In genomic region chr22:23289130-23289503, GRCh38 we compare ENCODE assay signal across 17 cellular contexts.
DNase-seq lines count a peak whose midpoint lies in the region; ATAC-seq, FAIRE-seq and TF ChIP-seq lines count a peak whose summit lies in the region.
"Had no signal": no experiment of that assay in that cellular context is flagged by ENCODE, and none has a peak within 500 bp of the region (broad histone marks: within the 10 kb centered on the region; RNA-seq: fewer than 3 reads in every experiment).

No MANE protein-coding gene starts in this region.

- no peak for TF ChIP-seq EP300 in esophagus muscularis mucosa (IDR thresholded peaks at IDR 0.05)

- H3K9me3 ChIP-seq in T-helper 17 cell (ENCODE audit: control insufficient read depth, low read length, poor library complexity, severe bottlenecking) (no peaks in the 10 kb centered on the region), esophagus muscularis mucosa (no peaks in the 10 kb centered on the region), WERI-Rb-1 (ENCODE audit: severe bottlenecking) (no peaks in the 10 kb centered on the region)

- H3K27ac ChIP-seq in esophagus muscularis mucosa (replicated peaks in 1 of 4) (peak overlapping the region; percentile 52 to 87 (median 61)), WERI-Rb-1 (no peak overlapping the region)

- FAIRE-seq in D721Med (lab: Jason Lieb, UNC) = no peak
- FAIRE-seq: GM19239 had no signal

- peaks cover 38 to 100% (median 93%) of the 10 kb centered on the region in 4 donors for H3K36me3 ChIP-seq in esophagus muscularis mucosa
- peaks cover 88% of the 10 kb centered on the region for H3K36me3 ChIP-seq in WERI-Rb-1

- H3K27me3 Mint-ChIP-seq in T-helper 17 cell (no peaks in the 10 kb centered on the region), type B pancreatic cell (no peaks in the 10 kb centered on the region)

- DNase-seq in T-helper 17 cell (no peak), esophagus muscularis mucosa (ENCODE audit: extremely low spot score) (no peak), posterior vena cava (ENCODE audit: low spot score) (peak; percentile 64), type B pancreatic cell (ENCODE audit: extremely low spot score, unreplicated experiment) (no peak), WERI-Rb-1 (no peak), midbrain (lab: John Stamatoyannopoulos, UW) (no peak), D721Med (ENCODE audit: insufficient read length, low spot score) (no peak)
- DNase-seq: ACHN; DMS153; H7; NCI-H1436; NCI-H2029; NCI-H446 treated with DMSO at 0.1 percent for 48 hours; NK-92 treated with Interleukin-12 subunit alpha and Interleukin-12 subunit beta, amount 100 ng/mL, for 24 hours; SIG-M5 had no signal

- peak overlapping the region; percentile 34 for H3K27ac Mint-ChIP-seq in T-helper 17 cell
- peak overlapping the region; percentile 80 for H3K27ac Mint-ChIP-seq in type B pancreatic cell

- no peak for TF ChIP-seq POLR2A in esophagus muscularis mucosa (IDR thresholded peaks at IDR 0.05; ENCODE audit: low read depth)

- intact Hi-C loops in esophagus muscularis mucosa (cut with DNase I) (no loop called here), posterior vena cava (cut with DNase I) (no loop called here)

- no peaks in the 10 kb centered on the region for H3K9me3 Mint-ChIP-seq in type B pancreatic cell

- H3K4me3 ChIP-seq in esophagus muscularis mucosa (no peak overlapping the region), WERI-Rb-1 (ENCODE audit: low read depth, low read length) (no peak overlapping the region)

- H3K36me3 Mint-ChIP-seq in T-helper 17 cell (ENCODE audit: low read depth) = peaks cover 4% of the 10 kb centered on the region
- H3K36me3 Mint-ChIP-seq in type B pancreatic cell = peaks cover 19% of the 10 kb centered on the region

- H3K4me1 Mint-ChIP-seq in T-helper 17 cell = peaks cover 5% of the 10 kb centered on the region
- H3K4me1 Mint-ChIP-seq in type B pancreatic cell (ENCODE audit: unreplicated experiment) = peaks cover 18% of the 10 kb centered on the region
- H3K4me1 Mint-ChIP-seq: CD14-positive monocyte had no signal

- H3K4me1 ChIP-seq in esophagus muscularis mucosa = peaks cover 0 to 46% (median 41%) of the 10 kb centered on the region in 4 donors

- TF ChIP-seq CTCF in esophagus muscularis mucosa (IDR thresholded peaks at IDR 0.05) (no peak), type B pancreatic cell (conservative IDR thresholded peaks at IDR 0.05) (no peak), WERI-Rb-1 (IDR thresholded peaks at IDR 0.05; ENCODE audit: low read depth, low read length) (no peak), D721Med (IDR thresholded peaks at IDR 0.05; ENCODE audit: insufficient read depth, missing control alignments) (no peak)

- WGBS in esophagus muscularis mucosa = 93% methylated on average over 4 of the region's 5 CpGs

- H3K27me3 ChIP-seq in esophagus muscularis mucosa = no peaks in the 10 kb centered on the region
- H3K27me3 ChIP-seq in WERI-Rb-1 (ENCODE audit: insufficient read depth, low read depth, severe bottlenecking) = no peaks in the 10 kb centered on the region

- no peak overlapping the region for H3K4me3 Mint-ChIP-seq in T-helper 17 cell
- no peak overlapping the region for H3K4me3 Mint-ChIP-seq in type B pancreatic cell
- H3K4me3 Mint-ChIP-seq: CD14-positive monocyte had no signal

- ATAC-seq in T-helper 17 cell = no peak
